Comparison of ENCODE assay signal across 1 cellular context in genomic region chr1:174021611-174022079, GRCh38.
TF ChIP-seq lines count a peak whose summit lies in the region.

No MANE protein-coding gene starts in this region.

TF ChIP-seq in K562, 482 proteins besides CTCF, POLR2A, EP300 and RAD21 (continued from another document and continues in another):
- TF ChIP-seq MITF (IDR thresholded peaks at IDR 0.05) (no peak), TCF15 (CRISPR knock-in tag; IDR thresholded peaks at IDR 0.05) (no peak), ZBTB12 (CRISPR knock-in tag; IDR thresholded peaks at IDR 0.05) (no peak), ZNF184 (CRISPR knock-in tag; IDR thresholded peaks at IDR 0.05) (no peak), CEBPZ (IDR thresholded peaks at IDR 0.05; ENCODE audit: borderline replicate concordance, low read depth, low read length) (no peak), ZNF23 (CRISPR knock-in tag; IDR thresholded peaks at IDR 0.05) (no peak), BRD9 (IDR thresholded peaks at IDR 0.05; ENCODE audit: low read depth, partially characterized antibody) (no peak), POLR2H (tag; IDR thresholded peaks at IDR 0.05; ENCODE audit: low read depth) (no peak), ARHGAP35 (IDR thresholded peaks at IDR 0.05; ENCODE audit: partially characterized antibody) (no peak), CTBP1 (IDR thresholded peaks at IDR 0.05; ENCODE audit: borderline replicate concordance) (no peak), ZNF444 (CRISPR knock-in tag; IDR thresholded peaks at IDR 0.05) (no peak), BCOR (IDR thresholded peaks at IDR 0.05) (no peak), ZNF174 (CRISPR knock-in tag; IDR thresholded peaks at IDR 0.05) (no peak), PHB2 (IDR thresholded peaks at IDR 0.05; ENCODE audit: low read depth) (no peak), RFX7 (CRISPR knock-in tag; IDR thresholded peaks at IDR 0.05) (no peak), RBM17 (IDR thresholded peaks at IDR 0.05; ENCODE audit: borderline replicate concordance, low read depth, low read length) (no peak), MCM3 (IDR thresholded peaks at IDR 0.05) (no peak), ZNF668 (CRISPR knock-in tag; IDR thresholded peaks at IDR 0.05) (no peak), PTBP1 (IDR thresholded peaks at IDR 0.05; ENCODE audit: low read depth, low read length) (no peak), TRIM28 (IDR thresholded peaks at IDR 0.05) (no peak), SP2 (IDR thresholded peaks at IDR 0.05; ENCODE audit: extremely low read depth, low read depth, low read length, poor library complexity, severe bottlenecking) (no peak), ZKSCAN8 (CRISPR knock-in tag; IDR thresholded peaks at IDR 0.05) (no peak), PRPF4 (IDR thresholded peaks at IDR 0.05; ENCODE audit: insufficient read depth, low read depth, low read length, poor library complexity, severe bottlenecking) (no peak), HIVEP1 (CRISPR knock-in tag; IDR thresholded peaks at IDR 0.05) (no peak), THRA (IDR thresholded peaks at IDR 0.05) (no peak), DIDO1 (tag; IDR thresholded peaks at IDR 0.05; ENCODE audit: low read depth) (no peak), SMAD4 (CRISPR knock-in tag; conservative IDR thresholded peaks at IDR 0.05) (peak; percentile 72; the same call in 1 of the 2 replicates), MYBL2 (IDR thresholded peaks at IDR 0.05; ENCODE audit: low read depth) (no peak), MYBL2 (CRISPR knock-in tag; IDR thresholded peaks at IDR 0.05; ENCODE audit: borderline replicate concordance) (no peak), ZNF143 (CRISPR knock-in tag; IDR thresholded peaks at IDR 0.05) (no peak), MYNN (IDR thresholded peaks at IDR 0.05) (no peak), MYNN (CRISPR knock-in tag; IDR thresholded peaks at IDR 0.05) (no peak), ZNF146 (CRISPR knock-in tag; IDR thresholded peaks at IDR 0.05; ENCODE audit: unreplicated experiment) (no peak), GABPA (tag; conservative IDR thresholded peaks at IDR 0.05; ENCODE audit: low read depth) (no peak), CTCFL (IDR thresholded peaks at IDR 0.05; ENCODE audit: borderline replicate concordance, insufficient read depth, low read depth, low read length, poor library complexity, severe bottlenecking) (no peak), CSDE1 (IDR thresholded peaks at IDR 0.05) (no peak), ZNF124 (CRISPR knock-in tag; IDR thresholded peaks at IDR 0.05) (0 out of 2 replicates have a peak, but pooled peaks have one; percentile 27), SMC3 (conservative IDR thresholded peaks at IDR 0.05; ENCODE audit: insufficient read depth, low read depth, low read length) (no peak), ARID2 (IDR thresholded peaks at IDR 0.05) (no peak), ZNF511 (CRISPR knock-in tag; IDR thresholded peaks at IDR 0.05) (peak; percentile 77; the same call in 1 of the 2 replicates), HOXB6 (CRISPR knock-in tag; IDR thresholded peaks at IDR 0.05; ENCODE audit: borderline replicate concordance) (no peak), RBM25 (IDR thresholded peaks at IDR 0.05; ENCODE audit: low read depth, low read length, severe bottlenecking) (no peak), E2F3 (CRISPR knock-in tag; IDR thresholded peaks at IDR 0.05) (no peak), ZNF583 (CRISPR knock-in tag; IDR thresholded peaks at IDR 0.05) (no peak), PREB (CRISPR knock-in tag; IDR thresholded peaks at IDR 0.05) (peak; percentile 88; the same call in 1 of the 2 replicates), SREBF1 (IDR thresholded peaks at IDR 0.05; ENCODE audit: borderline replicate concordance, low read depth, low read length) (no peak), GABPB1 (CRISPR knock-in tag; IDR thresholded peaks at IDR 0.05) (peak; percentile 74), EHMT2 (IDR thresholded peaks at IDR 0.05) (no peak), CHCHD3 (CRISPR knock-in tag; IDR thresholded peaks at IDR 0.05) (no peak), KHSRP (IDR thresholded peaks at IDR 0.05) (no peak), BDP1 (IDR thresholded peaks at IDR 0.05; ENCODE audit: insufficient read depth, insufficient read length) (no peak), MCM5 (IDR thresholded peaks at IDR 0.05; ENCODE audit: low read depth) (no peak), ZNF280A (IDR thresholded peaks at IDR 0.05; ENCODE audit: low read depth, partially characterized antibody) (no peak), ZNF655 (CRISPR knock-in tag; IDR thresholded peaks at IDR 0.05) (no peak), PHB (CRISPR knock-in tag; IDR thresholded peaks at IDR 0.05) (no peak), ZNF584 (CRISPR knock-in tag; IDR thresholded peaks at IDR 0.05; ENCODE audit: low read depth) (no peak), PHF21A (IDR thresholded peaks at IDR 0.05; ENCODE audit: borderline replicate concordance, low read depth) (0 out of 2 replicates have a peak, but pooled peaks have one; percentile 16), NCOR1 (IDR thresholded peaks at IDR 0.05) (no peak), SIN3A (IDR thresholded peaks at IDR 0.05; ENCODE audit: borderline replicate concordance in 2 of 2, control insufficient read depth in 1 of 2, low read depth in 2 of 2, low read length in 2 of 2) (no peak; a peak in 1 of 4 replicates), POLR3A (IDR thresholded peaks at IDR 0.05; ENCODE audit: borderline replicate concordance, extremely low read depth, insufficient read depth, insufficient read length) (no peak), DPF2 (IDR thresholded peaks at IDR 0.05) (no peak)
